In the genomic region with DNA sequence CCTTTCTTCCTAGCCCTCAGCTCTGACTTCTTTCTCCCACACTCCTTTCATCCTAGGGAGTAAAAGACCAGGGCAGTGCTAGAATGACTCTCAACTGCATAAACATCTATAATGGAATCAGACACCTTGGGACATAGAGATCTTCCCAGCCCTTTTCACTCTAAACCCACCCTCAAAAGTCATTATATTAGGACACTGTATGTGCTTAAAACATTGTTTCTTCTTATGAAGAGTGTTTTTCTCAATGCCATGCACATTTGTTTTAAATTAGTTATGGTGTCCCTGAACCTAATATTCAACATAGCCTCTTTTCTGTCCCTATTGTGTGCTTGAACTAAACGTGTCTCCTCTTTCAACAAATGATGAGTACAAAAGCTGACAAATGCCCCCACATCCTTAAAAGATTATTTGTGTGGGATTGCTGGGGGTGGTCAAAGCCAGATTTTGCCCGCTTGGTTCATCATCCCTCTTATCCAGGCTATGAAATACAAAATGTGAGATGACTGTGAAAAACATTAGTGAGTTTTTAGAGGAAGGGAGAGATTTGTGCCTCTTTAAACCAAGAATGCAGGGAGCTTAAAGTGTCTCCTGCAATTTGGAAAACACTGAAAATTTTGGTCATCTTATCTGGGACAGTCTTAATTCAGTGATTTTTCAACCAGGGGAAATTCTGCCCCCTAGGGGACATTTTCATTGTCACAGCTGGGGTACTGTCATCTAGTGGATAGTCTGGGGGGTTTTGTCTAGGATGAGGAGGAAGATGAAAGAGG, we compare ENCODE assay signal across 1 cellular context.
TF ChIP-seq lines count a peak whose summit lies in the region.

No MANE protein-coding gene starts in this region.

TF ChIP-seq in SK-N-SH, 30 proteins besides CTCF, POLR2A, EP300 and RAD21 (continued from another document):
- TF ChIP-seq SIN3A (IDR thresholded peaks at IDR 0.05; ENCODE audit: borderline replicate concordance, low read depth, low read length) = no peak
- TF ChIP-seq, protein P1, sequence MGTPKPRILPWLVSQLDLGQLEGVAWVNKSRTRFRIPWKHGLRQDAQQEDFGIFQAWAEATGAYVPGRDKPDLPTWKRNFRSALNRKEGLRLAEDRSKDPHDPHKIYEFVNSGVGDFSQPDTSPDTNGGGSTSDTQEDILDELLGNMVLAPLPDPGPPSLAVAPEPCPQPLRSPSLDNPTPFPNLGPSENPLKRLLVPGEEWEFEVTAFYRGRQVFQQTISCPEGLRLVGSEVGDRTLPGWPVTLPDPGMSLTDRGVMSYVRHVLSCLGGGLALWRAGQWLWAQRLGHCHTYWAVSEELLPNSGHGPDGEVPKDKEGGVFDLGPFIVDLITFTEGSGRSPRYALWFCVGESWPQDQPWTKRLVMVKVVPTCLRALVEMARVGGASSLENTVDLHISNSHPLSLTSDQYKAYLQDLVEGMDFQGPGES (IDR thresholded peaks at IDR 0.05; ENCODE audit: low read depth, low read length) = no peak
- TF ChIP-seq, protein P2, sequence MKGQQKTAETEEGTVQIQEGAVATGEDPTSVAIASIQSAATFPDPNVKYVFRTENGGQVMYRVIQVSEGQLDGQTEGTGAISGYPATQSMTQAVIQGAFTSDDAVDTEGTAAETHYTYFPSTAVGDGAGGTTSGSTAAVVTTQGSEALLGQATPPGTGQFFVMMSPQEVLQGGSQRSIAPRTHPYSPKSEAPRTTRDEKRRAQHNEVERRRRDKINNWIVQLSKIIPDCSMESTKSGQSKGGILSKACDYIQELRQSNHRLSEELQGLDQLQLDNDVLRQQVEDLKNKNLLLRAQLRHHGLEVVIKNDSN (IDR thresholded peaks at IDR 0.05; ENCODE audit: borderline replicate concordance, low read depth) = no peak
- TF ChIP-seq, protein P3, sequence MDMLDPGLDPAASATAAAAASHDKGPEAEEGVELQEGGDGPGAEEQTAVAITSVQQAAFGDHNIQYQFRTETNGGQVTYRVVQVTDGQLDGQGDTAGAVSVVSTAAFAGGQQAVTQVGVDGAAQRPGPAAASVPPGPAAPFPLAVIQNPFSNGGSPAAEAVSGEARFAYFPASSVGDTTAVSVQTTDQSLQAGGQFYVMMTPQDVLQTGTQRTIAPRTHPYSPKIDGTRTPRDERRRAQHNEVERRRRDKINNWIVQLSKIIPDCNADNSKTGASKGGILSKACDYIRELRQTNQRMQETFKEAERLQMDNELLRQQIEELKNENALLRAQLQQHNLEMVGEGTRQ (IDR thresholded peaks at IDR 0.05; ENCODE audit: borderline replicate concordance, low read depth, low read length) = no peak
